8 cellular contexts compared by ENCODE assay signal in the genomic region with DNA sequence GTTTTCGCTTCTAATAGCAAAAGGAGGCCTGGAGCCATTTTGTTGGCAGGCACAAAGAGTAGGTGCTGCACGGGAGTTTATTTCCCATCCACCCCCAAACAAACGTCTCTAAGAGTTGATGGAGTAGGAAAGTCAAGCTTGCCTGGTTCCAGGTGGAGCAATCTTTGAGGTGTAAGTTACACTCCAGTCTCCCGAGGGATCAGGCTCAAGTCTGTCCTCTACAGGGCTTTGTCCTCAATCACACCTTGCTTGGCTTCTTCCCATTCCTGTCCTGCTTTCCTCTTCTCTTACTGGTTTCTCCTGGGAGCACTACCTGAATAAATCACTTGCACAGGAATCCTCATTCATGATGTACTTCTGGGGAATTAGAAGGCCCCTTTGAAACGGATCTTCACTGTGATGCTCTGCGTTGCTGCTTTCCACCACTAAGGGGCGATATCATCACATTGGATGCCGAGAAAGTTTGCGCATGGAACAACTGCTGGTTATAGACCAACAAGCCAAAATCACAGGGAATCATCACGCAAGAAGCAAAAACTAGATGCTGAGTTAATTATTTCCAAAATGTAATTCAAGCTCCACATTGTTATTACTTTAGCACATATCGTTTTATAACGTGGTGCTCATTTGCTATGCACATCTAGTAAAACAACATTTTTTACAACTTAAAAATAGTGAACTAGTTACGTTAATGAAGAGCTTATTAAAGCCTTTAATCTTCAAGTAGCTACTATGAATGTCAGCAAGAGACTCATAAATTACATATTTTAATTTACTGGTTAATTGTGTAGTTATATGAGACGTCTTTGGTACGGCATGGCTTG.
DNase-seq lines count a peak whose midpoint lies in the region; ATAC-seq and TF ChIP-seq lines count a peak whose summit lies in the region.

No MANE protein-coding gene starts in this region.

- DNase-seq in DMS114 treated with DMSO at 0.1 percent for 48 hours (lab: John Stamatoyannopoulos, UW; ENCODE audit: unreplicated experiment) (peak; percentile 58), RPMI8226 (peak; percentile 40), glomerular endothelial cell (ENCODE audit: extremely low read depth, low read depth, low spot score) (peak; percentile 22), psoas muscle (no peak), NCI-H1048 (lab: John Stamatoyannopoulos, UW) (no peak)
- DNase-seq in activated naive CD4-positive, alpha-beta T cell (lab: John Stamatoyannopoulos, UW) = peak; percentile 15 to 37 (median 20)

- peak; percentile 89 for TF ChIP-seq RAD21 in Ishikawa (IDR thresholded peaks at IDR 0.05; ENCODE audit: low read depth)

- peak in 1 of 4 donors; percentile 58 for ATAC-seq in psoas muscle
- no peak for ATAC-seq in HG03175 (IDR thresholded peaks at IDR 0.05; ENCODE audit: unreplicated experiment)

- TF ChIP-seq CTCF in psoas muscle (IDR thresholded peaks at IDR 0.05) = peak; percentile 80

- no peak overlapping the region for H3K27ac ChIP-seq in psoas muscle

- H3K4me1 ChIP-seq in psoas muscle = no peaks in the 10 kb centered on the region

- no peaks in the 10 kb centered on the region for H3K9me3 ChIP-seq in psoas muscle

- no peaks in the 10 kb centered on the region for H3K36me3 ChIP-seq in psoas muscle (ENCODE audit: insufficient read depth in 1 of 2, low read depth in 1 of 2)

- H3K27me3 ChIP-seq in psoas muscle (ENCODE audit: insufficient read depth in 3 of 3, low read length in 2 of 3) = peaks cover 0 to 4% (median 0%) of the 10 kb centered on the region in 3 donors

- WGBS in psoas muscle, 3 donors = 31 to 33% (median 32%) methylated on average over 15 of the region's 15 CpGs

- TF ChIP-seq EP300 in Ishikawa (IDR thresholded peaks at IDR 0.05; ENCODE audit: borderline replicate concordance) = no peak

- intact Hi-C loops in psoas muscle (cut with DNase I) = loop anchor here (2.0 to 5.0 kb wide), 2 partner anchors 435 to 439 kb away; no protein-coding TSS in a partner anchor

- no peak overlapping the region for H3K4me3 ChIP-seq in psoas muscle

TF ChIP-seq in Ishikawa, 13 proteins besides CTCF, POLR2A, EP300 and RAD21:
- TF ChIP-seq EGR1 (IDR thresholded peaks at IDR 0.05) (no peak), YY1 (IDR thresholded peaks at IDR 0.05; ENCODE audit: low read depth) (no peak)

Comparison
In these comparisons a context has a peak if more than half of its experiments do, and no peak if none do; other contexts are left out.
1. DNase-seq: peak in DMS114 treated with DMSO at 0.1 percent for 48 hours (single experiment), RPMI8226 (single experiment), activated naive CD4-positive, alpha-beta T cell (4 of 4) and glomerular endothelial cell (single experiment); none in psoas muscle (0 of 2) and NCI-H1048 (single experiment).